Comparison of ENCODE assay signal across 15 cellular contexts in genomic region chr9:134436356-134436717, GRCh38.
DNase-seq lines count a peak whose midpoint lies in the region; ATAC-seq, FAIRE-seq and TF ChIP-seq lines count a peak whose summit lies in the region.
"Had no signal": no experiment of that assay in that cellular context is flagged by ENCODE, and none has a peak within 500 bp of the region (broad histone marks: within the 10 kb centered on the region; RNA-seq: fewer than 3 reads in every experiment).

No MANE protein-coding gene starts in this region.

- H3K36me3 ChIP-seq in right atrium auricular region: peaks cover 14% of the 10 kb centered on the region
- H3K36me3 ChIP-seq in esophagus (ENCODE audit: control insufficient read depth in 2 of 2, insufficient read depth in 2 of 2, low read length in 1 of 2): peaks cover 3 to 27% of the 10 kb centered on the region in 2 donors
- H3K36me3 ChIP-seq in ovary: no peaks in the 10 kb centered on the region
- no peaks in the 10 kb centered on the region for H3K36me3 ChIP-seq in uterus

- TF ChIP-seq CTCF in right atrium auricular region (IDR thresholded peaks at IDR 0.05) (no peak), ovary (IDR thresholded peaks at IDR 0.05) (no peak), uterus (IDR thresholded peaks at IDR 0.05) (no peak)

- H3K9me3 ChIP-seq in right atrium auricular region: no peaks in the 10 kb centered on the region
- H3K9me3 ChIP-seq in esophagus (ENCODE audit: control insufficient read depth in 2 of 2, insufficient read depth in 1 of 2, low read depth in 1 of 2, low read length in 1 of 2): no peaks in the 10 kb centered on the region
- H3K9me3 ChIP-seq in ovary: no peaks in the 10 kb centered on the region
- no peaks in the 10 kb centered on the region for H3K9me3 ChIP-seq in uterus
- H3K9me3 ChIP-seq: ascending aorta had no signal

- no peak overlapping the region for H3K4me3 ChIP-seq in right atrium auricular region
- H3K4me3 ChIP-seq in esophagus (ENCODE audit: low read depth in 1 of 2, low read length in 2 of 2): no peak overlapping the region
- no peak overlapping the region for H3K4me3 ChIP-seq in ovary
- no peak overlapping the region for H3K4me3 ChIP-seq in uterus
- H3K4me3 ChIP-seq: ascending aorta had no signal

- ATAC-seq in left ventricle myocardium superior (no peak), GM19463 (IDR thresholded peaks at IDR 0.05; ENCODE audit: unreplicated experiment) (no peak), GM19035 (IDR thresholded peaks at IDR 0.05; ENCODE audit: unreplicated experiment) (no peak)
- ATAC-seq: activated T-cell treated with anti-CD3 and anti-CD28 coated beads, Interleukin-2, amount 50 U/mL, for 72 hours; naive thymus-derived CD4-positive, alpha-beta T cell had no signal

- H3K27ac ChIP-seq in right atrium auricular region (peak overlapping the region; percentile 50 to 88), esophagus (ENCODE audit: low read depth in 2 of 2, low read length in 1 of 2) (peak overlapping the region; percentile 96), ovary (peak overlapping the region; percentile 28 to 58), uterus (peak overlapping the region; percentile 85 to 94)

- peaks cover 0 to 79% of the 10 kb centered on the region in 2 donors for H3K4me1 ChIP-seq in right atrium auricular region
- H3K4me1 ChIP-seq in esophagus (ENCODE audit: control insufficient read depth in 2 of 2, insufficient read depth in 2 of 2, low read length in 1 of 2): peaks cover 28 to 63% of the 10 kb centered on the region in 2 donors
- peaks cover 32% of the 10 kb centered on the region for H3K4me1 ChIP-seq in ovary (ENCODE audit: insufficient read depth)
- peaks cover 10 to 39% of the 10 kb centered on the region in 2 donors for H3K4me1 ChIP-seq in uterus

- WGBS in esophagus, 2 donors: 49 to 71% methylated on average over 11 to 12 of the region's 12 CpGs
- WGBS in ovary, 3 donors: 79 to 87% (median 83%) methylated on average over 12 of the region's 12 CpGs

- no peaks in the 10 kb centered on the region for H3K27me3 ChIP-seq in right atrium auricular region
- H3K27me3 ChIP-seq in esophagus (ENCODE audit: control insufficient read depth in 1 of 2, insufficient read depth in 2 of 2, low read length in 2 of 2): no peaks in the 10 kb centered on the region
- no peaks in the 10 kb centered on the region for H3K27me3 ChIP-seq in ovary
- no peaks in the 10 kb centered on the region for H3K27me3 ChIP-seq in uterus
- H3K27me3 ChIP-seq: ascending aorta had no signal

- no peak for FAIRE-seq in frontal cortex (lab: Jason Lieb, UNC)

- TF ChIP-seq POLR2A in ovary (IDR thresholded peaks at IDR 0.05) (no peak), uterus (IDR thresholded peaks at IDR 0.05) (no peak)

- intact Hi-C loops in left ventricle myocardium superior (cut with micrococcal nuclease) (no loop called here), ovary (cut with DNase I) (loop anchor here in 1 of 4 donors (5.0 kb wide), 1 partner anchor 109 kb away; the partner anchor contains the start of gene RXRA), uterus (cut with DNase I; ENCODE audit: low total_unique reads) (no loop called here)

- TF ChIP-seq EP300 in ovary (IDR thresholded peaks at IDR 0.05): no peak

- DNase-seq in right atrium auricular region (ENCODE audit: low spot score): no peak
- no peak for DNase-seq in left ventricle myocardium superior
- no peak for DNase-seq in ovary
- DNase-seq in uterus: no peak
- no peak for DNase-seq in frontal cortex (ENCODE audit: low spot score in 2 of 2)
- DNase-seq: activated CD4-positive, alpha-beta T cell treated with anti-CD3 and anti-CD28 coated beads for 4 hours; activated T-cell treated with anti-CD3 and anti-CD28 coated beads, Interleukin-2, amount 50 U/mL, for 72 hours; naive thymus-derived CD4-positive, alpha-beta T cell; NCI-H2029 treated with DMSO at 0.1 percent for 48 hours; NCI-H69; T-helper 2 cell had no signal

Comparison
In these comparisons a context has a peak if more than half of its experiments do, and no peak if none do; other contexts are left out.
1. H3K27ac ChIP-seq: peak in every context shown above with its lines; median percentile 96 in esophagus; 90 in uterus; 69 in right atrium auricular region; 43 in ovary.